25 cellular contexts compared by ENCODE assay signal in genomic region chr3:116256843-116257485, GRCh38.
DNase-seq lines count a peak whose midpoint lies in the region; ATAC-seq, FAIRE-seq and TF ChIP-seq lines count a peak whose summit lies in the region.
"Had no signal": no experiment of that assay in that cellular context is flagged by ENCODE, and none has a peak within 500 bp of the region (broad histone marks: within the 10 kb centered on the region; RNA-seq: fewer than 3 reads in every experiment).

No MANE protein-coding gene starts in this region.

- no peaks in the 10 kb centered on the region for H3K9me3 Mint-ChIP-seq in astrocyte (ENCODE audit: unreplicated experiment)
- H3K9me3 Mint-ChIP-seq: stimulated activated naive CD8-positive, alpha-beta T cell treated with anti-CD3 and anti-CD28 coated beads, Interleukin-15, Interleukin-2, amounts not matched to agents 100 ng/mL and 50 ng/mL, for 24 hours; T-helper 1 cell treated with Interleukin-12 subunit alpha and Interleukin-12 subunit beta and Interleukin-4 antibody, amounts not matched to agents 30 μg/mL and 1 μg/mL, for 36 hours had no signal

- DNase-seq in GM04504 (ENCODE audit: low read depth) (peak; percentile 17), astrocyte (ENCODE audit: low read depth) (peak; percentile 6), glomerular visceral epithelial cell (ENCODE audit: extremely low spot score) (peak; percentile 6), vagina (ENCODE audit: extremely low spot score in 2 of 2) (no peak), activated gamma-delta T cell treated with Interleukin-2 at 50 U/mL for 16 hours (no peak), esophagus squamous epithelium (lab: John Stamatoyannopoulos, UW) (no peak)
- DNase-seq: activated CD4-positive, alpha-beta T cell treated with anti-CD3 and anti-CD28 coated beads, Interleukin-2, amount 50 U/mL, for 1 hour; activated naive CD4-positive, alpha-beta T cell; amniotic stem cell; caudate nucleus; DMS79 treated with DMSO at 0.1 percent for 48 hours; erythroblast; glutamatergic neuron; mucosa of descending colon; NCI-H1694 treated with DMSO at 0.1 percent for 48 hours; NCI-H226; PC-3; SIG-M5; stimulated activated CD4-positive, alpha-beta T cell treated with anti-CD3 and anti-CD28 coated beads, Interleukin-4, amount 100 ng/mL, for 1 hour had no signal

- no peak for FAIRE-seq in astrocyte (lab: Jason Lieb, UNC)
- FAIRE-seq: GM18507, K562 had no signal

- H3K27me3 ChIP-seq in astrocyte (ENCODE audit: insufficient read depth, low read length) (no peaks in the 10 kb centered on the region), vagina (no peaks in the 10 kb centered on the region), esophagus squamous epithelium (no peaks in the 10 kb centered on the region)
- H3K27me3 ChIP-seq: tibial nerve had no signal

- no peaks in the 10 kb centered on the region for H3K36me3 ChIP-seq in astrocyte (ENCODE audit: insufficient read depth, low read length)
- H3K36me3 ChIP-seq in vagina: no peaks in the 10 kb centered on the region
- H3K36me3 ChIP-seq in esophagus squamous epithelium: no peaks in the 10 kb centered on the region
- H3K36me3 ChIP-seq: tibial nerve had no signal

- no peaks in the 10 kb centered on the region for H3K27me3 Mint-ChIP-seq in astrocyte (ENCODE audit: low read depth, unreplicated experiment)
- H3K27me3 Mint-ChIP-seq: stimulated activated naive CD8-positive, alpha-beta T cell treated with anti-CD3 and anti-CD28 coated beads, Interleukin-15, Interleukin-2, amounts not matched to agents 100 ng/mL and 50 ng/mL, for 24 hours had no signal

- no peaks in the 10 kb centered on the region for H3K4me1 ChIP-seq in astrocyte (ENCODE audit: insufficient read depth, low read length)
- H3K4me1 ChIP-seq in vagina: peaks cover 5% of the 10 kb centered on the region
- H3K4me1 ChIP-seq in esophagus squamous epithelium: peaks cover 0 to 3% (median 0%) of the 10 kb centered on the region in 3 donors

- H3K4me3 ChIP-seq in astrocyte (ENCODE audit: insufficient read depth, low read depth, low read length) (no peak overlapping the region), vagina (no peak overlapping the region), esophagus squamous epithelium (no peak overlapping the region)
- H3K4me3 ChIP-seq: K562, mucosa of descending colon, tibial nerve had no signal

- peak overlapping the region; percentile 29 for H3K27ac Mint-ChIP-seq in astrocyte (ENCODE audit: unreplicated experiment)
- H3K27ac Mint-ChIP-seq: stimulated activated naive CD8-positive, alpha-beta T cell treated with anti-CD3 and anti-CD28 coated beads, Interleukin-15, Interleukin-2, amounts not matched to agents 100 ng/mL and 50 ng/mL, for 24 hours; T-helper 1 cell treated with Interleukin-12 subunit alpha and Interleukin-12 subunit beta and Interleukin-4 antibody, amounts not matched to agents 30 μg/mL and 1 μg/mL, for 36 hours had no signal

- 63 to 68% methylated on average over 4 of the region's 4 CpGs for WGBS in esophagus squamous epithelium, 2 donors

- no peak for ATAC-seq in GM21526 (IDR thresholded peaks at IDR 0.05; ENCODE audit: low FRiP score, unreplicated experiment)
- ATAC-seq: K562, mucosa of descending colon, PC-3 had no signal

- H3K9ac ChIP-seq in astrocyte (ENCODE audit: low read length): no peak overlapping the region

- no peak overlapping the region for H3K4me3 Mint-ChIP-seq in astrocyte (ENCODE audit: unreplicated experiment)
- H3K4me3 Mint-ChIP-seq: stimulated activated naive CD8-positive, alpha-beta T cell treated with anti-CD3 and anti-CD28 coated beads, Interleukin-15, Interleukin-2, amounts not matched to agents 100 ng/mL and 50 ng/mL, for 24 hours; T-helper 1 cell treated with Interleukin-12 subunit alpha and Interleukin-12 subunit beta and Interleukin-4 antibody, amounts not matched to agents 30 μg/mL and 1 μg/mL, for 36 hours had no signal

- no peak for TF ChIP-seq POLR2A in vagina (IDR thresholded peaks at IDR 0.05)
- no peak for TF ChIP-seq POLR2A in esophagus squamous epithelium (IDR thresholded peaks at IDR 0.05)

- peaks cover 17% of the 10 kb centered on the region for H3K4me1 Mint-ChIP-seq in astrocyte (ENCODE audit: low read depth, unreplicated experiment)

- no peak overlapping the region for H2AFZ ChIP-seq in astrocyte (ENCODE audit: low read depth, low read length)

- H3K79me2 ChIP-seq in astrocyte (ENCODE audit: insufficient read depth, low read length): no peaks in the 10 kb centered on the region

- intact Hi-C loops in vagina (cut with DNase I) (no loop called here), esophagus squamous epithelium (cut with DNase I) (no loop called here)

- H3K9me3 ChIP-seq in astrocyte (ENCODE audit: insufficient read depth, low read depth, low read length) (no peaks in the 10 kb centered on the region), vagina (no peaks in the 10 kb centered on the region), esophagus squamous epithelium (no peaks in the 10 kb centered on the region)
- H3K9me3 ChIP-seq: mucosa of descending colon, tibial nerve had no signal

- no peak overlapping the region for H3K4me2 ChIP-seq in astrocyte (ENCODE audit: low read length)

- TF ChIP-seq CTCF in astrocyte (IDR thresholded peaks at IDR 0.05; ENCODE audit: insufficient read depth, low read depth, low read length): no peak
- no peak for TF ChIP-seq CTCF in vagina (IDR thresholded peaks at IDR 0.05)
- TF ChIP-seq CTCF in esophagus squamous epithelium (IDR thresholded peaks at IDR 0.05): no peak

- no peaks in the 10 kb centered on the region for H3K36me3 Mint-ChIP-seq in astrocyte (ENCODE audit: low read depth, unreplicated experiment)

- H4K20me1 ChIP-seq in astrocyte (ENCODE audit: insufficient read depth, low read length): no peaks in the 10 kb centered on the region

- H3K27ac ChIP-seq in astrocyte (ENCODE audit: low read depth, low read length) (no peak overlapping the region), vagina (peak overlapping the region; percentile 6), esophagus squamous epithelium (peak overlapping the region in 2 of 4 donors; percentile 7 to 8)
- H3K27ac ChIP-seq: tibial nerve had no signal

Comparison
In these comparisons a context has a peak if more than half of its experiments do, and no peak if none do; other contexts are left out.
1. DNase-seq: peak in GM04504 (single experiment), astrocyte (single experiment) and glomerular visceral epithelial cell (single experiment); none in vagina (0 of 2), activated gamma-delta T cell treated with Interleukin-2 at 50 U/mL for 16 hours (single experiment) and esophagus squamous epithelium (single experiment).